In the genomic region with DNA sequence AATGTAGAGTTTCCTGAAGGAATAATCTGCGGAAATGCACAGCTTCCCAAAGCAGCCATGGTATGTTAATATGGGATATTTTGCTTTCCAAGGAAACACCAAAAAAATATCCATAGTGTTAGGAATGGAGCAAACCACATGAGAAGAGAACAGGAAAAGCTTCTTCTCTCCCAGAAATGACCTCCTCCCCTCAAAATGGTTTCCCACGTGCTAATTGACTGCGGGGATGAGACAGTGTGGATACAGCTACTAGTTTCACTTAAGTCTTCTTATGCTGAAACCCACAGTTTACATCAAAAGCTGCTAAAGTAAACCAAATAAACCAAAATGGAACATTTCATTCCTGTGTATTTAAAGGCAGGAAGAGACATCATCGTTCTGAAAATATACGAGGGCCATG, we compare ENCODE assay signal across 10 cellular contexts.
DNase-seq lines count a peak whose midpoint lies in the region; ATAC-seq, FAIRE-seq and TF ChIP-seq lines count a peak whose summit lies in the region.
"Had no signal": no experiment of that assay in that cellular context is flagged by ENCODE, and none has a peak within 500 bp of the region (broad histone marks: within the 10 kb centered on the region; RNA-seq: fewer than 3 reads in every experiment).

No MANE protein-coding gene starts in this region.

- FAIRE-seq in GM12891 (lab: Jason Lieb, UNC) = no peak

- TF ChIP-seq POLR2A in GM12891 (IDR thresholded peaks at IDR 0.05; ENCODE audit: low read depth, low read length) = no peak

- CTCF ChIA-PET in T-cell (lab: Charles Lee) = interaction anchor here (0.6 to 4.1 kb wide), 20 partner anchors 8 to 193 kb away, joined by 3 to 12 read pairs (median 4); a partner anchor contains a TSS

- peak overlapping the region; percentile 32 to 58 (median 38) for H3K4me3 Mint-ChIP-seq in T-cell

- H3K27ac Mint-ChIP-seq in T-cell = peak overlapping the region; percentile 89 to 95

- DNase-seq in EH (ENCODE audit: low read depth) (peak; percentile 62), T-cell (no peak), pulmonary artery endothelial cell (ENCODE audit: low read depth, low spot score) (peak; percentile 66), GM12891 (ENCODE audit: insufficient read length, low spot score) (no peak), NCI-H1105 (lab: John Stamatoyannopoulos, UW) (no peak)
- DNase-seq: DMS153 had no signal

- H3K27me3 ChIP-seq in duodenal mucosa (ENCODE audit: control insufficient read depth in 1 of 2, insufficient read depth in 2 of 2, low read length in 2 of 2) = no peaks in the 10 kb centered on the region

- POLR2A ChIA-PET in T-cell (lab: Charles Lee) = interaction anchor here (0.6 to 2.4 kb wide), 9 partner anchors 23 to 284 kb away, joined by 3 to 26 read pairs (median 3); a partner anchor contains a TSS

- H3K9me3 Mint-ChIP-seq in T-cell = no peaks in the 10 kb centered on the region

- ATAC-seq in T-cell (replicated peaks in 1 of 4) (peak in 2 of 4 experiments; percentile 20 to 21), GM21717 (IDR thresholded peaks at IDR 0.05; ENCODE audit: unreplicated experiment) (no peak), GM21423 (IDR thresholded peaks at IDR 0.05; ENCODE audit: unreplicated experiment) (no peak)

- peaks cover 94 to 100% (median 99%) of the 10 kb centered on the region in 3 donors for H3K4me1 Mint-ChIP-seq in T-cell

- peaks cover 17 to 34% of the 10 kb centered on the region in 2 donors for H3K4me1 ChIP-seq in duodenal mucosa (ENCODE audit: control insufficient read depth in 1 of 2, insufficient read depth in 2 of 2, low read length in 2 of 2)

- no peaks in the 10 kb centered on the region for H3K27me3 Mint-ChIP-seq in T-cell

- no peaks in the 10 kb centered on the region for H3K9me3 ChIP-seq in duodenal mucosa (ENCODE audit: control insufficient read depth in 1 of 2, low read length in 2 of 2)

- no peaks in the 10 kb centered on the region for H3K36me3 ChIP-seq in duodenal mucosa (ENCODE audit: control insufficient read depth in 1 of 2, insufficient read depth in 2 of 2, low read length in 2 of 2)

- no peak overlapping the region for H3K4me3 ChIP-seq in duodenal mucosa (ENCODE audit: low read depth in 1 of 2, low read length in 2 of 2)

- H3K9ac ChIP-seq in duodenal mucosa (ENCODE audit: low read depth in 1 of 2, low read length in 2 of 2) = no peak overlapping the region

- peak overlapping the region; percentile 42 for H3K27ac ChIP-seq in duodenal mucosa (ENCODE audit: low read depth, low read length)
- H3K27ac ChIP-seq: RWPE1 had no signal

- H3K36me3 Mint-ChIP-seq in T-cell = peaks cover 43% of the 10 kb centered on the region

TF ChIP-seq in GM12891, 5 proteins besides CTCF, POLR2A, EP300 and RAD21:
- TF ChIP-seq POLR2AphosphoS5 (IDR thresholded peaks at IDR 0.05; ENCODE audit: low read depth, low read length) (no peak), SPI1 (IDR thresholded peaks at IDR 0.05; ENCODE audit: low read depth, low read length) (no peak), PAX5 (IDR thresholded peaks at IDR 0.05; ENCODE audit: insufficient read depth, low read length, severe bottlenecking) (no peak), POU2F2 (IDR thresholded peaks at IDR 0.05; ENCODE audit: low read depth, low read length) (no peak), TAF1 (IDR thresholded peaks at IDR 0.05; ENCODE audit: low read depth, low read length) (no peak)
TF ChIP-seq in GM12891: peak in this region for 0.

Comparison
In these comparisons a context has a peak if more than half of its experiments do, and no peak if none do; other contexts are left out.
1. DNase-seq: peak in EH (single experiment) and pulmonary artery endothelial cell (single experiment); none in T-cell (0 of 34), GM12891 (single experiment) and NCI-H1105 (single experiment).